ENCODE assay signal across 8 cellular contexts in the genomic region with DNA sequence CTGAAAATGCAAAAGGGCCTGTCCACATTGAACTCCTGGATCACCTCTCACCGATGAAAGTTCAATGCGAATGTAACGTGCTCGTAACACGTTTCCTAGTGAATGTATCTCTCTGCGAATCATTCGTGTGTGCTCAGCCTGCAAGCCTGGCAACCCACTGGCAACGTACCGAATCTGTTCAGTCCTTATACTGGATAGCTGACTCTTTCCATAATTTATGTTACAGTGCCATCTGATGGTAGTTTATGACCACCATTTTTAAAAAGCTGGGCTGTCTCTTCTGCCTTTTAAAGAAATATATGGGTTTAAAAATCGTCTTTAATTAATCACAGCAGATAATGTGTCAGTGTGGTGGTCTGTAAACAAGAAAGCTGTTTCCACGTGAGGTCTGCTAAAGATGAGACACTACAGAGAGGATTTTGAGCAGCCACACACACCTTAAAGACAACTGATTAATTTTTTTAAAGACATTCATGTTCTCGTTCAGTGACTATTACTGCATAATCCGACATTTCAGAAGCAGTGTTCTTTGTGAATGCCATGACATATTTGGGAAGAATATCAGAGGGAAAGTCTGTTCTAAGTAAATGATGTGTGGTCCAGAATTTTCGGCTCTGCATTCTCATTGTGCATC.
DNase-seq lines count a peak whose midpoint lies in the region; ATAC-seq and TF ChIP-seq lines count a peak whose summit lies in the region.

No MANE protein-coding gene starts in this region.

- H3K4me1 Mint-ChIP-seq in CD4-positive, CD25-positive, alpha-beta regulatory T cell: peaks cover 0 to 6% (median 5%) of the 10 kb centered on the region in 4 donors

- no peak for TF ChIP-seq CTCF in GM20000 (IDR thresholded peaks at IDR 0.05; ENCODE audit: extremely low read depth, missing control alignments)
- TF ChIP-seq CTCF in heart right ventricle (IDR thresholded peaks at IDR 0.05): peak; percentile 15 to 68 (median 55)
- peak; percentile 44 for TF ChIP-seq CTCF in retinal pigment epithelial cell (conservative IDR thresholded peaks at IDR 0.05; ENCODE audit: low read depth, low read length)

- peak in 2 of 3 donors; percentile 28 to 62 for DNase-seq in CD4-positive, CD25-positive, alpha-beta regulatory T cell
- DNase-seq in GM20000 (ENCODE audit: low spot score) (peak; percentile 32), NCI-H345 treated with DMSO at 0.1 percent for 48 hours (lab: John Stamatoyannopoulos, UW; ENCODE audit: unreplicated experiment) (peak; percentile 3), heart right ventricle (peak in 1 of 2 donors; percentile 23), retinal pigment epithelial cell (ENCODE audit: low read depth) (peak; percentile 27)
- peak in 1 of 2 donors; percentile 21 for DNase-seq in activated naive CD4-positive, alpha-beta T cell treated with anti-CD3 and anti-CD28 coated beads, Interleukin-2, amount 50 U/mL, for 72 hours (ENCODE audit: low spot score in 2 of 2)
- no peak for DNase-seq in activated CD8-positive, alpha-beta memory T cell treated with anti-CD3 and anti-CD28 coated beads for 24 hours

- no peaks in the 10 kb centered on the region for H3K36me3 ChIP-seq in CD4-positive, CD25-positive, alpha-beta regulatory T cell (ENCODE audit: control insufficient read depth, insufficient read depth, low read length)
- no peaks in the 10 kb centered on the region for H3K36me3 ChIP-seq in heart right ventricle

- peak overlapping the region in 1 of 4 donors; percentile 12 for H3K4me3 Mint-ChIP-seq in CD4-positive, CD25-positive, alpha-beta regulatory T cell

- H3K9me3 Mint-ChIP-seq in CD4-positive, CD25-positive, alpha-beta regulatory T cell: no peaks in the 10 kb centered on the region
- H3K9me3 Mint-ChIP-seq in activated naive CD4-positive, alpha-beta T cell treated with anti-CD3 and anti-CD28 coated beads, Interleukin-2, amount 50 U/mL, for 72 hours: no peaks in the 10 kb centered on the region

- H3K9me3 ChIP-seq in CD4-positive, CD25-positive, alpha-beta regulatory T cell (ENCODE audit: control insufficient read depth in 2 of 2, low read length in 2 of 2): no peaks in the 10 kb centered on the region
- no peaks in the 10 kb centered on the region for H3K9me3 ChIP-seq in heart right ventricle

- H3K27me3 ChIP-seq in CD4-positive, CD25-positive, alpha-beta regulatory T cell (ENCODE audit: control insufficient read depth, insufficient read depth, low read length): no peaks in the 10 kb centered on the region
- H3K27me3 ChIP-seq in heart right ventricle: no peaks in the 10 kb centered on the region

- peak in 1 of 2 donors; percentile 24 for ATAC-seq in CD4-positive, CD25-positive, alpha-beta regulatory T cell (ENCODE audit: low read depth in 2 of 2)
- ATAC-seq in activated naive CD4-positive, alpha-beta T cell treated with anti-CD3 and anti-CD28 coated beads, Interleukin-2, amount 50 U/mL, for 72 hours: peak; percentile 59 to 78
- ATAC-seq in heart right ventricle (peak in 7 of 8 donors; percentile 48 to 76 (median 63)), GM19452 (IDR thresholded peaks at IDR 0.05; ENCODE audit: unreplicated experiment) (no peak)

- H3K27ac ChIP-seq in CD4-positive, CD25-positive, alpha-beta regulatory T cell (ENCODE audit: insufficient read depth, low read length, poor library complexity, severe bottlenecking): no peak overlapping the region
- no peak overlapping the region for H3K27ac ChIP-seq in heart right ventricle

- WGBS in heart right ventricle, 2 donors: 33 to 40% methylated on average over 14 of the region's 14 CpGs

- H3K4me1 ChIP-seq in CD4-positive, CD25-positive, alpha-beta regulatory T cell (ENCODE audit: control insufficient read depth, insufficient read depth, low read length, poor library complexity, severe bottlenecking): no peaks in the 10 kb centered on the region
- peaks cover 0 to 11% (median 2%) of the 10 kb centered on the region in 9 donors for H3K4me1 ChIP-seq in heart right ventricle

- H3K27me3 Mint-ChIP-seq in CD4-positive, CD25-positive, alpha-beta regulatory T cell: no peaks in the 10 kb centered on the region

- no peak overlapping the region for H3K4me3 ChIP-seq in CD4-positive, CD25-positive, alpha-beta regulatory T cell (ENCODE audit: low read depth, low read length)
- H3K4me3 ChIP-seq in heart right ventricle (no peak overlapping the region), retinal pigment epithelial cell (ENCODE audit: low read length) (no peak overlapping the region)

- peaks cover 2% of the 10 kb centered on the region for H3K36me3 Mint-ChIP-seq in CD4-positive, CD25-positive, alpha-beta regulatory T cell
- H3K36me3 Mint-ChIP-seq in activated naive CD4-positive, alpha-beta T cell treated with anti-CD3 and anti-CD28 coated beads, Interleukin-2, amount 50 U/mL, for 72 hours: no peaks in the 10 kb centered on the region

- H3K27ac Mint-ChIP-seq in CD4-positive, CD25-positive, alpha-beta regulatory T cell: no peak overlapping the region
- no peak overlapping the region for H3K27ac Mint-ChIP-seq in activated naive CD4-positive, alpha-beta T cell treated with anti-CD3 and anti-CD28 coated beads, Interleukin-2, amount 50 U/mL, for 72 hours

- intact Hi-C loops in heart right ventricle (cut with DNase I): loop anchor here in 8 of 10 donors (1.0 to 10.0 kb wide), 9 partner anchors 938 to 1588 kb away; no protein-coding TSS in a partner anchor
